ENCODE assay signal across 25 cellular contexts in the genomic region with DNA sequence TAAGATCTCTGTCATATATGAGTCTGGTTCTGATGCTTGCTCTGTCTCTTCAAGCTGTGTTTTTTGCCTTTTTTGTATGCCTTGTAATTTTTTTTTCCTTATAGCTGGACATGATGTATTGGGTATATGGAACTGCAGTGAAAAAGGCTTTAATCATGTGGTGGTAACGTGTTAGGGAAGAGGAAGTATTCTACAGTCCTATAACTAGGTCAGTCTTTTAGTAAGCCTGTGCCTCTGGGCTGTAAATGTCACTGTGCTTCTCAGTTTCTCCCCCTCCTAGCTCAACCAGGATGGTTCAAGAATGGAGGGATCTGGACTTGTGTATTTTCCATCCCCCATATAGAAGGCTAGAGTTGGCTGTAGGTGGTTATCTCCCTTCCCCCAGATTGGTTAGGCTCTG.
"Had no signal": no experiment of that assay in that cellular context is flagged by ENCODE, and none has a peak within 500 bp of the region (broad histone marks: within the 10 kb centered on the region; RNA-seq: fewer than 3 reads in every experiment).

No MANE protein-coding gene starts in this region.

- ATAC-seq: esophagus mucosa; gastrocnemius medialis; heart right ventricle; left cardiac atrium; left lung; left ventricle myocardium superior; lower lobe of right lung; mucosa of descending colon; naive thymus-derived CD8-positive, alpha-beta T cell had no signal

- H3K9me3 ChIP-seq: colonic mucosa, esophagus squamous epithelium, gastrocnemius medialis, heart right ventricle, left lung, lower lobe of right lung, mucosa of descending colon had no signal

- H3K27ac ChIP-seq: colonic mucosa, epithelial cell of prostate, esophagus squamous epithelium, gastrocnemius medialis, heart right ventricle, left lung, lower lobe of right lung had no signal

- H3K27me3 Mint-ChIP-seq: dendritic cell treated with granulocyte-macrophage colony-stimulating factor and Interleukin-4, amounts not matched to agents 40 ng/mL and 50 ng/mL, for 4 days had no signal

- H3K27ac Mint-ChIP-seq: dendritic cell treated with granulocyte-macrophage colony-stimulating factor and Interleukin-4, amounts not matched to agents 40 ng/mL and 50 ng/mL, for 4 days; mesothelial cell of epicardium had no signal

- H3K4me1 Mint-ChIP-seq: mesothelial cell of epicardium; naive B cell; naive thymus-derived CD8-positive, alpha-beta T cell had no signal

- H3K36me3 ChIP-seq: colonic mucosa, esophagus squamous epithelium, gastrocnemius medialis, heart right ventricle, left lung, lower lobe of right lung had no signal

- H3K36me3 Mint-ChIP-seq: naive thymus-derived CD8-positive, alpha-beta T cell had no signal

- DNase-seq: colonic mucosa; cortex of kidney; effector memory CD4-positive, alpha-beta T cell; erythroblast; esophagus squamous epithelium; foreskin fibroblast; foreskin melanocyte; gastrocnemius medialis; glutamatergic neuron; head of caudate nucleus; heart right ventricle; hippocampal formation; islet precursor cell; left cardiac atrium; left lung; left ventricle myocardium superior; lower lobe of right lung; mesenchymal stem cell; mucosa of descending colon; naive B cell; naive thymus-derived CD8-positive, alpha-beta T cell had no signal

- H3K4me3 ChIP-seq: colonic mucosa, esophagus squamous epithelium, gastrocnemius medialis, heart right ventricle, left lung, lower lobe of right lung, mucosa of descending colon had no signal

- H3K27me3 ChIP-seq: colonic mucosa, esophagus squamous epithelium, gastrocnemius medialis, heart right ventricle, left lung had no signal

- H3K4me3 Mint-ChIP-seq: dendritic cell treated with granulocyte-macrophage colony-stimulating factor and Interleukin-4, amounts not matched to agents 40 ng/mL and 50 ng/mL, for 4 days; mesothelial cell of epicardium; naive B cell; naive thymus-derived CD8-positive, alpha-beta T cell had no signal

- H3K4me1 ChIP-seq: colonic mucosa, esophagus squamous epithelium, gastrocnemius medialis, heart right ventricle, left lung, lower lobe of right lung had no signal

- H3K9me3 Mint-ChIP-seq: dendritic cell treated with granulocyte-macrophage colony-stimulating factor and Interleukin-4, amounts not matched to agents 40 ng/mL and 50 ng/mL, for 4 days; naive thymus-derived CD8-positive, alpha-beta T cell had no signal
